In the genomic region with DNA sequence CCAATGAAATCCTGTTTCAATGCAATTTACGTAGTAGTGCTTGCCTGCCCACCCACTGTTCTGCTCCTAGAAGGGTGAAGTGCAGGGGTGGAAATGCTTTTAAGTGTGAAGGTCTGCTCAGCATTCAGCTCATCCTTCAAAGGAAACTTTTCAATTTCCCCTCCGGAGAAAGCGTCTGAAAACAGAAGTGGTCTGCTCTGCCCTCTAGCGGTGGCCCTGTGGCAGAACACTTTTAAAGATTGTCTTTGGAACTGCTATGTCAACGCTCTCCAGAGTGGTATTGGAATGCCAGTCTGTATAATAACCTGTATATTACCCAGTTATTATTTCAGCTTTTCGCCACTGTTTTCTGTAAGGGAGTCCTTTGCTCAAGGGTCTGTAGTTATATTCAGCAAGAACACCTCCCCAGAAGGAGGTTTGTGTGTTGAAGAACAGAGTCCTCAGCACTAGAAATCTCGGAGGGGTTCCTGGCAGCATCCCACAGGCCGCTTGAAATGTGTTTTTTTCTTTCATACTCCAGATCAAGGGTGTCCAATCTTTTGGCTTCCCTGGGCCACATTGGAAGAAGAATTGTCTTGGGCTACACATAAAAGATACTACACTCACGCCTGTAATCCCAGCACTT, we compare ENCODE assay signal across 8 cellular contexts.
DNase-seq lines count a peak whose midpoint lies in the region; ATAC-seq, FAIRE-seq and TF ChIP-seq lines count a peak whose summit lies in the region.

No MANE protein-coding gene starts in this region.

- no peak overlapping the region for H3K27ac Mint-ChIP-seq in activated T-cell treated with anti-CD3 and anti-CD28 coated beads, Interleukin-2, amount 50 U/mL, for 72 hours
- H3K27ac Mint-ChIP-seq in osteocyte (ENCODE audit: unreplicated experiment) = no peak overlapping the region

- DNase-seq in activated effector memory CD4-positive, alpha-beta T cell treated with anti-CD3 and anti-CD28 coated beads, Interleukin-2, amount 50 U/mL, for 16 hours = peak; percentile 81
- no peak for DNase-seq in activated effector memory CD4-positive, alpha-beta T cell treated with Interleukin-2 at 50 U/mL for 16 hours
- DNase-seq in OCI-LY7 (ENCODE audit: low spot score) (peak; percentile 33), fibroblast of the conjunctiva (ENCODE audit: low read depth) (peak; percentile 23), osteocyte (ENCODE audit: extremely low spot score, unreplicated experiment) (peak; percentile 86), urothelium cell line (ENCODE audit: low spot score) (peak; percentile 74)
- peak; percentile 49 to 54 for DNase-seq in activated T-cell treated with anti-CD3 and anti-CD28 coated beads, Interleukin-2, amount 50 U/mL, for 72 hours

- no peaks in the 10 kb centered on the region for H3K4me1 ChIP-seq in OCI-LY7 (ENCODE audit: insufficient read depth, low read length, poor library complexity, severe bottlenecking)

- CTCF ChIA-PET in OCI-LY7 (lab: Charles Lee; ENCODE audit: unreplicated experiment) = interaction anchor here (1.1 kb wide), 1 partner anchor 11 kb away, joined by 3 read pairs; no protein-coding TSS in a partner anchor

- intact Hi-C loops in OCI-LY7 (cut with micrococcal nuclease; ENCODE audit: unreplicated experiment) = loop anchor here (1.0 to 10.0 kb wide), 2 partner anchors 232 to 574 kb away; no protein-coding TSS in a partner anchor

- H3K4me2 ChIP-seq in OCI-LY7 (ENCODE audit: low read length) = no peak overlapping the region

- no peaks in the 10 kb centered on the region for H3K9me2 ChIP-seq in OCI-LY7 (ENCODE audit: insufficient read depth, low read length)

- POLR2A ChIA-PET in OCI-LY7 (lab: Charles Lee) = interaction anchor here (0.9 kb wide), 1 partner anchor 36 kb away, joined by 3 read pairs; no protein-coding TSS in a partner anchor

- H3K4me1 Mint-ChIP-seq in activated T-cell treated with anti-CD3 and anti-CD28 coated beads, Interleukin-2, amount 50 U/mL, for 72 hours (ENCODE audit: low read depth) = peaks cover 26% of the 10 kb centered on the region
- peaks cover 10% of the 10 kb centered on the region for H3K4me1 Mint-ChIP-seq in osteocyte (ENCODE audit: unreplicated experiment)

- no peaks in the 10 kb centered on the region for H3K36me3 ChIP-seq in OCI-LY7 (ENCODE audit: insufficient read depth, low read length)

- no peaks in the 10 kb centered on the region for H3K79me2 ChIP-seq in OCI-LY7 (ENCODE audit: insufficient read depth, low read depth, low read length)

- no peaks in the 10 kb centered on the region for H4K20me1 ChIP-seq in OCI-LY7 (ENCODE audit: insufficient read depth, low read length)

- peak overlapping the region in 1 of 2 donors; percentile 32 for H3K4me3 Mint-ChIP-seq in activated T-cell treated with anti-CD3 and anti-CD28 coated beads, Interleukin-2, amount 50 U/mL, for 72 hours
- peak overlapping the region; percentile 33 for H3K4me3 Mint-ChIP-seq in osteocyte (ENCODE audit: unreplicated experiment)

- H3K9me3 ChIP-seq in OCI-LY7 (ENCODE audit: low read length) = no peaks in the 10 kb centered on the region

- TF ChIP-seq CTCF in OCI-LY7 (conservative IDR thresholded peaks at IDR 0.05; ENCODE audit: low read length) (peak; percentile 88), osteocyte (IDR thresholded peaks at IDR 0.05) (peak; percentile 92)

- FAIRE-seq in urothelium cell line (lab: Jason Lieb, UNC) = no peak

- no peaks in the 10 kb centered on the region for H3K9me3 Mint-ChIP-seq in activated T-cell treated with anti-CD3 and anti-CD28 coated beads, Interleukin-2, amount 50 U/mL, for 72 hours
- no peaks in the 10 kb centered on the region for H3K9me3 Mint-ChIP-seq in osteocyte (ENCODE audit: unreplicated experiment)

- peaks cover 24% of the 10 kb centered on the region for H3K27me3 Mint-ChIP-seq in activated T-cell treated with anti-CD3 and anti-CD28 coated beads, Interleukin-2, amount 50 U/mL, for 72 hours (ENCODE audit: low read depth)
- H3K27me3 Mint-ChIP-seq in osteocyte (ENCODE audit: unreplicated experiment) = peaks cover 2% of the 10 kb centered on the region

- no peak overlapping the region for H3K27ac ChIP-seq in OCI-LY7 (ENCODE audit: low read depth, low read length, poor library complexity, severe bottlenecking)

- no peak overlapping the region for H2AFZ ChIP-seq in OCI-LY7 (ENCODE audit: low read length)

- no peak overlapping the region for H3K4me3 ChIP-seq in OCI-LY7 (ENCODE audit: low read depth, low read length, poor library complexity, severe bottlenecking)

- BruUV-seq in OCI-LY7 (replicated peaks; lab: Mats Ljungman, UMichigan) = no TSS peak

- H3K36me3 Mint-ChIP-seq in activated T-cell treated with anti-CD3 and anti-CD28 coated beads, Interleukin-2, amount 50 U/mL, for 72 hours (ENCODE audit: insufficient read depth in 2 of 2) = no peaks in the 10 kb centered on the region
- no peaks in the 10 kb centered on the region for H3K36me3 Mint-ChIP-seq in osteocyte (ENCODE audit: unreplicated experiment)

- peak; percentile 65 for ATAC-seq in HG03196 (IDR thresholded peaks at IDR 0.05; ENCODE audit: unreplicated experiment)
- ATAC-seq in activated T-cell treated with anti-CD3 and anti-CD28 coated beads, Interleukin-2, amount 50 U/mL, for 72 hours (replicated peaks in 1 of 2) = peak; percentile 41 to 53
